Comparison of ENCODE assay signal across 8 cellular contexts in genomic region chr9:74777136-74777879, GRCh38.
DNase-seq lines count a peak whose midpoint lies in the region; ATAC-seq lines count a peak whose summit lies in the region.

No MANE protein-coding gene starts in this region.

- intact Hi-C loops in Right ventricle myocardium superior (cut with DNase I), result no loop called here

- H3K4me3 ChIP-seq in BLaER1, result no peak overlapping the region

- H3K4me1 ChIP-seq in BLaER1, result no peaks in the 10 kb centered on the region

- DNase-seq in HK-2 (ENCODE audit: unreplicated experiment) (peak; percentile 3), SK-N-DZ (ENCODE audit: low spot score) (peak; percentile 45), Right ventricle myocardium superior (peak; percentile 70), renal cortical epithelial cell (ENCODE audit: low read depth) (peak; percentile 36)
- DNase-seq in activated naive CD4-positive, alpha-beta T cell treated with anti-CD3 and anti-CD28 coated beads, Interleukin-2, amount 50 U/mL, for 72 hours (ENCODE audit: low spot score in 2 of 2), result peak in 1 of 2 donors; percentile 71

- no peak overlapping the region for H3K27ac ChIP-seq in BLaER1

- H4K20me1 ChIP-seq in BLaER1, result no peaks in the 10 kb centered on the region

- peak overlapping the region; percentile 19; the same call in 1 of the 2 replicates for H3K9ac ChIP-seq in BLaER1

- no peaks in the 10 kb centered on the region for H3K36me3 Mint-ChIP-seq in activated naive CD4-positive, alpha-beta T cell treated with anti-CD3 and anti-CD28 coated beads, Interleukin-2, amount 50 U/mL, for 72 hours

- H3K36me3 ChIP-seq in BLaER1, result no peaks in the 10 kb centered on the region

- H3K27me3 ChIP-seq in BLaER1, result no peaks in the 10 kb centered on the region

- ATAC-seq in GM18873 (IDR thresholded peaks at IDR 0.05; ENCODE audit: low FRiP score, unreplicated experiment), result peak; percentile 43
- peak; percentile 32 to 41 for ATAC-seq in activated naive CD4-positive, alpha-beta T cell treated with anti-CD3 and anti-CD28 coated beads, Interleukin-2, amount 50 U/mL, for 72 hours
- ATAC-seq in Right ventricle myocardium superior (ENCODE audit: poor library complexity), result peak; percentile 71
- ATAC-seq in GM21360 (IDR thresholded peaks at IDR 0.05; ENCODE audit: unreplicated experiment), result no peak

- H3K9me3 ChIP-seq in BLaER1, result no peaks in the 10 kb centered on the region

- H3K27ac Mint-ChIP-seq in activated naive CD4-positive, alpha-beta T cell treated with anti-CD3 and anti-CD28 coated beads, Interleukin-2, amount 50 U/mL, for 72 hours, result no peak overlapping the region

- no peaks in the 10 kb centered on the region for H3K9me3 Mint-ChIP-seq in activated naive CD4-positive, alpha-beta T cell treated with anti-CD3 and anti-CD28 coated beads, Interleukin-2, amount 50 U/mL, for 72 hours

- H3K4me2 ChIP-seq in BLaER1, result no peak overlapping the region
